Comparison of ENCODE assay signal across 24 cellular contexts in the genomic region with DNA sequence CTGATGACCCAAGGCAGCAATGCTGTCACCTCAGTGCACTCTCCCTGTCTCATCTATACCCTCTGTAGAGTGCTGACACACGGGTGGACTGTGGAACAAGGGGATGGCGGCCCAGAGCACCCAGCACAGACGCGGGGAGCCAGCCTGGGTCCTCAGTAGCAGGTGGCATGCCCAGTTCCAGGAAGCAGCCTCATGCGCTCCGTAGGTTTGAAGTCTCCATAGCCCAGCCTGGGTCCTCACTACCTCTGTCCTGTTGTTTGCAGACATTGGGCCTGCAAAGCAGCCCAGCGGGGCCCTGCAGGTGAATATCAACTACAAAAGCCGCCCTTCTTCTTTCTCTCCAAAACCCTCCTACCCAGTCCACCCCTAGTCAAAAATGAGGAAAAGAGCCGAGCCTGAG. TPM values are rescaled to one million over a fixed set of nuclear protein-coding genes. Genes with fewer than 3 reads are reported as not detected.
"Had no signal": no experiment of that assay in that cellular context is flagged by ENCODE, and none has a peak within 500 bp of the region (broad histone marks: within the 10 kb centered on the region; RNA-seq: fewer than 3 reads in every experiment).

No MANE protein-coding gene starts in this region.

- H3K4me1 ChIP-seq: adrenal gland, SJSA1 had no signal

- H3K27me3 ChIP-seq: adrenal gland, Peyer's patch had no signal

- DNase-seq: activated CD4-positive, alpha-beta T cell treated with anti-CD3 and anti-CD28 coated beads for 4 hours; activated CD8-positive, alpha-beta T cell treated with anti-CD3 and anti-CD28 coated beads for 36 hours; activated gamma-delta T cell treated with Interleukin-2 at 50 U/mL for 16 hours; activated naive CD4-positive, alpha-beta T cell treated with anti-CD3 and anti-CD28 coated beads, Interleukin-2, amount 50 U/mL, for 16 hours; activated naive CD8-positive, alpha-beta T cell treated with anti-CD3 and anti-CD28 coated beads, Interleukin-2, amount 10 ng/mL, durations not matched to agents 7 days and 5 days; activated T-cell treated with anti-CD3 and anti-CD28 coated beads, Interleukin-2, amount 50 U/mL, for 24 hours; anterior cingulate cortex; KG1; NCI-H1048; NCI-H146; NCI-H187 treated with DMSO at 0.1 percent for 48 hours; NCI-H2081 treated with DMSO at 0.1 percent for 48 hours; NCI-H446; NCI-H524; Peyer's patch; Right ventricle myocardium superior had no signal

- H3K36me3 ChIP-seq: adrenal gland, Peyer's patch, SJSA1 had no signal

- H3K9me3 ChIP-seq: adrenal gland, Peyer's patch, SJSA1 had no signal

- ATAC-seq: activated CD4-positive, CD25-positive, alpha-beta regulatory T cell treated with anti-CD3 and anti-CD28 coated beads, Interleukin-2, amount 50 U/mL, for 24 hours; activated CD8-positive, alpha-beta T cell treated with anti-CD3 and anti-CD28 coated beads for 36 hours; SK-N-SH treated with all-trans-retinoic acid at 6 μM for 48 hours had no signal

- H3K27ac ChIP-seq: adrenal gland, RWPE1, SJSA1 had no signal

- H3K4me3 ChIP-seq: adrenal gland, Peyer's patch, SJSA1 had no signal

RNA-seq across cellular contexts. Expression of a gene that starts 5.0 kb away (rescaled TPM):
- total RNA-seq: activated CD8-positive, alpha-beta T cell treated with anti-CD3 and anti-CD28 coated beads for 36 hours; LHCN-M2; M059J; Right ventricle myocardium superior; SJSA1 had no signal
- polyA plus RNA-seq: IgD-negative memory B cell had no signal
